Comparison of ENCODE assay signal across 1 cellular context in genomic region chr7:151486074-151486473, GRCh38.
TF ChIP-seq lines count a peak whose summit lies in the region.

No MANE protein-coding gene starts in this region.

TF ChIP-seq in IMR-90, 13 proteins besides CTCF, POLR2A, EP300 and RAD21:
- no peak for TF ChIP-seq RCOR1 (IDR thresholded peaks at IDR 0.05; ENCODE audit: insufficient replicate concordance, low read length)
- TF ChIP-seq, protein P1, sequence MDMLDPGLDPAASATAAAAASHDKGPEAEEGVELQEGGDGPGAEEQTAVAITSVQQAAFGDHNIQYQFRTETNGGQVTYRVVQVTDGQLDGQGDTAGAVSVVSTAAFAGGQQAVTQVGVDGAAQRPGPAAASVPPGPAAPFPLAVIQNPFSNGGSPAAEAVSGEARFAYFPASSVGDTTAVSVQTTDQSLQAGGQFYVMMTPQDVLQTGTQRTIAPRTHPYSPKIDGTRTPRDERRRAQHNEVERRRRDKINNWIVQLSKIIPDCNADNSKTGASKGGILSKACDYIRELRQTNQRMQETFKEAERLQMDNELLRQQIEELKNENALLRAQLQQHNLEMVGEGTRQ (IDR thresholded peaks at IDR 0.05; ENCODE audit: low read depth, low read length): no peak
- no peak for TF ChIP-seq MXI1 (IDR thresholded peaks at IDR 0.05; ENCODE audit: borderline replicate concordance, low read depth, low read length)
- no peak for TF ChIP-seq BHLHE40 (IDR thresholded peaks at IDR 0.05; ENCODE audit: low read depth, low read length)
- no peak for TF ChIP-seq CHD1 (IDR thresholded peaks at IDR 0.05; ENCODE audit: low read depth, low read length)
- no peak for TF ChIP-seq MAZ (IDR thresholded peaks at IDR 0.05; ENCODE audit: borderline replicate concordance, low read depth, low read length)
- TF ChIP-seq FOS (IDR thresholded peaks at IDR 0.05; ENCODE audit: low read depth, low read length): no peak
- no peak for TF ChIP-seq SMC3 (IDR thresholded peaks at IDR 0.05; ENCODE audit: low read depth, low read length)
- TF ChIP-seq NFE2L2 (IDR thresholded peaks at IDR 0.05; ENCODE audit: low read depth, low read length): no peak
